In the genomic region with DNA sequence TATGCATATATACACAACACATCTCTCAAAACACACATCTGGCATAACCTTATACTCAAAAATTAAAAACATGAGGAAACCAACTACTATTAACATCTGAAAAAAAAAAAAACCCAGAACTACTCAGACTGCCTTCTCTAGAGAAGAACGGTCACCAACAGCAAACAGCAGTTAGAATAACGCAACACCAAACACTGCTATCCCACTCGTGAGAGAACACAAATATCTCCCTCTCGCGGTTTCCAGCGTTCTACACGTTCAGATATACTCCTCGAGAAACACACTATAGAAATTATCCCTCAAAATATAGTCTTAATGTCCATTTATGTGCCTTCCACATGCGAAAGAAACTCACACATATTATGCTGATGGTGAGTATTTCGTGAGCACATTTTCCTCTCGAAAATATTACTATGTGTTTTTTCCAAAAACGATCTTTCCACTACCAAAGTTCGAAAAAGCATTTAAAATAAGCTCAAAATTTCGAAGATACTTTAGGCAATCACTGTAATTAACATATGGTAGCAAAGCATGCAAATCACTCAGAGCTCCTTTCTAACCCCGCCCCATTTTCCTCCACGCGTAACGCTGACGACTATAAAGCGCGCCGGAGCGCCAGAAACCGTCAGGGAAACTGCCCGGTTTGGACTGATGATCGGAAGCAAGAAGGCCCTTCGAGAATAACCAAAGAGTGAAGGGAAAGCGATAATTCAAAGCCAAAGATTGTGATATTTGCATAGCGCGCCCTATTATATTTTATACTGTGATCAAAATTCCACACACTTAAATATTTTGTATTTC, we compare ENCODE assay signal across 8 cellular contexts.
DNase-seq lines count a peak whose midpoint lies in the region; ATAC-seq and TF ChIP-seq lines count a peak whose summit lies in the region.

No MANE protein-coding gene starts in this region.

- TF ChIP-seq CTCF in GM06990 (IDR thresholded peaks at IDR 0.05; ENCODE audit: insufficient read depth, low read length, poor library complexity, severe bottlenecking) (no peak), HFFc6 (IDR thresholded peaks at IDR 0.05) (peak; percentile 48; the same call in 1 of the 2 replicates), omental fat pad (IDR thresholded peaks at IDR 0.05) (no peak)

- no peaks in the 10 kb centered on the region for H3K9me3 ChIP-seq in SK-N-MC (ENCODE audit: low read depth, low read length)

- H3K27me3 ChIP-seq in GM06990 (replicated peaks; ENCODE audit: control insufficient read depth, insufficient read depth, low read length) = no peaks in the 10 kb centered on the region

- DNase-seq in GM06990 (ENCODE audit: extremely low read depth, insufficient read length) (peak; percentile 90), HFFc6 (peak; percentile 99), NAMALWA (ENCODE audit: low spot score) (peak; percentile 99), SK-N-MC (ENCODE audit: low read depth, low spot score) (peak; percentile 99), head of caudate nucleus (peak; percentile 85 to 98 (median 95)), omental fat pad (ENCODE audit: low spot score) (peak; percentile 81)
- DNase-seq in activated naive CD4-positive, alpha-beta T cell treated with anti-CD3 and anti-CD28 coated beads, Interleukin-2, amount 50 U/mL, for 72 hours (ENCODE audit: low spot score in 2 of 2) = peak; percentile 91 to 93

- H3K36me3 Mint-ChIP-seq in HFFc6 (ENCODE audit: low read depth) = no peaks in the 10 kb centered on the region
- no peaks in the 10 kb centered on the region for H3K36me3 Mint-ChIP-seq in activated naive CD4-positive, alpha-beta T cell treated with anti-CD3 and anti-CD28 coated beads, Interleukin-2, amount 50 U/mL, for 72 hours

- no peaks in the 10 kb centered on the region for H3K4me1 Mint-ChIP-seq in HFFc6 (ENCODE audit: low read depth)

- H3K36me3 ChIP-seq in GM06990 (ENCODE audit: control insufficient read depth, insufficient read depth, low read length) = no peaks in the 10 kb centered on the region
- H3K36me3 ChIP-seq in SK-N-MC (ENCODE audit: insufficient read depth, low read length) = no peaks in the 10 kb centered on the region

- peaks cover 6% of the 10 kb centered on the region for H3K27me3 Mint-ChIP-seq in HFFc6 (ENCODE audit: insufficient read depth)

- no peaks in the 10 kb centered on the region for H3K9me3 Mint-ChIP-seq in HFFc6
- H3K9me3 Mint-ChIP-seq in activated naive CD4-positive, alpha-beta T cell treated with anti-CD3 and anti-CD28 coated beads, Interleukin-2, amount 50 U/mL, for 72 hours = peaks cover 4% of the 10 kb centered on the region in 2 donors

- ATAC-seq in activated naive CD4-positive, alpha-beta T cell treated with anti-CD3 and anti-CD28 coated beads, Interleukin-2, amount 50 U/mL, for 72 hours = peak; percentile 87 to 88
- ATAC-seq in omental fat pad (ENCODE audit: low FRiP score) = peak; percentile 93

- H3K27ac Mint-ChIP-seq in HFFc6 = no peak overlapping the region
- no peak overlapping the region for H3K27ac Mint-ChIP-seq in activated naive CD4-positive, alpha-beta T cell treated with anti-CD3 and anti-CD28 coated beads, Interleukin-2, amount 50 U/mL, for 72 hours

- H3K9ac ChIP-seq in SK-N-MC (ENCODE audit: insufficient read length) = peak overlapping the region; percentile 82

- H3K27ac ChIP-seq in SK-N-MC = peak overlapping the region; percentile 97
- peak overlapping the region; percentile 92 for H3K27ac ChIP-seq in temporal lobe (ENCODE audit: low read depth, low read length)

- H3K4me3 ChIP-seq in GM06990 (replicated peaks; ENCODE audit: low read depth, low read length) = peak overlapping the region; percentile 49
- H3K4me3 ChIP-seq in SK-N-MC = peak overlapping the region; percentile 80

- intact Hi-C loops in head of caudate nucleus (cut with DNase I) = loop anchor here (2.0 kb wide), 1 partner anchor 113 kb away; no protein-coding TSS in a partner anchor

- H3K4me3 Mint-ChIP-seq in HFFc6 = no peak overlapping the region

Comparison
In these comparisons a context has a peak if more than half of its experiments do, and no peak if none do; other contexts are left out.
1. Peak in every context shown above with its lines: DNase-seq, ATAC-seq, H3K4me3 ChIP-seq and H3K27ac ChIP-seq.